14 cellular contexts compared by ENCODE assay signal in the genomic region with DNA sequence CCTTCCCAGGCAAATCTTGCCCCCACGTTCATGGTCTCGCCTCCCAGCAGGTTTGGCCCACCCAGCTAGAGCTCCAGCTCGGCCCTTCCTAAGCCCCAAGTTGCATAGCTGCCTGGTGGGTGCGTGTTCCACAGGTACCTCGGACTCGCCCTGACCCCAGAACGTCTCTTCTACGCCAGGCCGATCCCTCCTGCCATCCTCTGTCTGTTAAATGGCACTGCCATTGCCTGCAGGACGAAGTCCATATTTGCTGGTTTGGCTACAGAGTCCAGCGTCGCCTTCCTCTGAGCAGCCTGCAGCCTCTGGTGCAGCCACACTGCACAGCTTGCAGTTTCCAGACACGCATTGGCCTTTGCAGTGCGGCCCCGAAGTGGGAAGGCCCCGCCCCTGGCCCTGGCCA.
DNase-seq lines count a peak whose midpoint lies in the region; ATAC-seq and TF ChIP-seq lines count a peak whose summit lies in the region.
"Had no signal": no experiment of that assay in that cellular context is flagged by ENCODE, and none has a peak within 500 bp of the region (broad histone marks: within the 10 kb centered on the region; RNA-seq: fewer than 3 reads in every experiment).

No MANE protein-coding gene starts in this region.

- CTCF ChIA-PET in CD4-positive, alpha-beta T cell (lab: Charles Lee): no interaction called here

- intact Hi-C loops in CD4-positive, alpha-beta T cell (cut with DNase I, micrococcal nuclease): no loop called here

- TF ChIP-seq CTCF in CD4-positive, alpha-beta T cell (IDR thresholded peaks at IDR 0.05): no peak
- TF ChIP-seq CTCF in GM13976 (IDR thresholded peaks at IDR 0.05; ENCODE audit: borderline replicate concordance, control extremely low read depth, extremely low read depth, insufficient read depth, missing control alignments): no peak

- peak overlapping the region; percentile 56 for H3K4me3 Mint-ChIP-seq in CD4-positive, alpha-beta T cell
- H3K4me3 Mint-ChIP-seq in central memory CD8-positive, alpha-beta T cell: peak overlapping the region; percentile 77
- peak overlapping the region; percentile 67 to 88 (median 80) for H3K4me3 Mint-ChIP-seq in naive thymus-derived CD8-positive, alpha-beta T cell

- H3K27me3 Mint-ChIP-seq in CD4-positive, alpha-beta T cell: no peaks in the 10 kb centered on the region
- no peaks in the 10 kb centered on the region for H3K27me3 Mint-ChIP-seq in central memory CD8-positive, alpha-beta T cell
- no peaks in the 10 kb centered on the region for H3K27me3 Mint-ChIP-seq in naive thymus-derived CD8-positive, alpha-beta T cell

- POLR2A ChIA-PET in CD4-positive, alpha-beta T cell (lab: Charles Lee): no interaction called here
- POLR2A ChIA-PET in naive thymus-derived CD8-positive, alpha-beta T cell (lab: Charles Lee): no interaction called here

- H3K4me1 Mint-ChIP-seq in CD4-positive, alpha-beta T cell (ENCODE audit: low read depth): peaks cover 22% of the 10 kb centered on the region
- peaks cover 19% of the 10 kb centered on the region for H3K4me1 Mint-ChIP-seq in central memory CD8-positive, alpha-beta T cell
- H3K4me1 Mint-ChIP-seq in naive thymus-derived CD8-positive, alpha-beta T cell: peaks cover 14 to 25% (median 21%) of the 10 kb centered on the region in 4 donors

- no peak overlapping the region for H3K27ac ChIP-seq in CD4-positive, alpha-beta T cell (ENCODE audit: low read depth, low read length)
- H3K27ac ChIP-seq: Peyer's patch, tibial artery had no signal

- no peaks in the 10 kb centered on the region for H3K36me3 Mint-ChIP-seq in CD4-positive, alpha-beta T cell (ENCODE audit: low read depth)
- peaks cover 17% of the 10 kb centered on the region for H3K36me3 Mint-ChIP-seq in central memory CD8-positive, alpha-beta T cell (ENCODE audit: insufficient read depth)
- H3K36me3 Mint-ChIP-seq in naive thymus-derived CD8-positive, alpha-beta T cell: peaks cover 0 to 6% (median 3%) of the 10 kb centered on the region in 3 donors

- in situ Hi-C loops in GM13976 (cut with MboI; ENCODE audit: low sequenced_read_pairs, unreplicated experiment): no loop called here

- ATAC-seq in CD4-positive, alpha-beta T cell (ENCODE audit: poor library complexity): no peak
- ATAC-seq in central memory CD8-positive, alpha-beta T cell (replicated peaks; ENCODE audit: extremely low read depth, poor library complexity, severe bottlenecking): no peak
- ATAC-seq in naive thymus-derived CD8-positive, alpha-beta T cell: no peak
- ATAC-seq in GM21528 (IDR thresholded peaks at IDR 0.05; ENCODE audit: low FRiP score, unreplicated experiment): no peak

- no peaks in the 10 kb centered on the region for H3K9me3 ChIP-seq in CD4-positive, alpha-beta T cell (ENCODE audit: control insufficient read depth, low read length)
- H3K9me3 ChIP-seq: gastroesophageal sphincter, Peyer's patch, tibial artery had no signal

- H3K27me3 ChIP-seq in CD4-positive, alpha-beta T cell (ENCODE audit: control insufficient read depth, insufficient read depth, low read length): no peaks in the 10 kb centered on the region
- H3K27me3 ChIP-seq: gastroesophageal sphincter, Peyer's patch, tibial artery had no signal

- no peak for DNase-seq in CD4-positive, alpha-beta T cell
- DNase-seq in GM13976 (ENCODE audit: low spot score): peak; percentile 16
- no peak for DNase-seq in central memory CD8-positive, alpha-beta T cell (ENCODE audit: low spot score in 2 of 2)
- no peak for DNase-seq in naive thymus-derived CD8-positive, alpha-beta T cell
- DNase-seq in stimulated activated CD4-positive, alpha-beta T cell treated with anti-CD3 and anti-CD28 coated beads, Interleukin-2, amount 100 ng/mL, for 24 hours: no peak
- no peak for DNase-seq in iPS-NIHi11 (ENCODE audit: low spot score)
- no peak for DNase-seq in GM03348 (ENCODE audit: low spot score)
- DNase-seq: activated gamma-delta T cell; NCI-H1930; Peyer's patch; stimulated activated CD4-positive, alpha-beta T cell treated with anti-CD3 and anti-CD28 coated beads, Interleukin-15, amount 100 ng/mL, for 24 hours; tibial artery had no signal

- H3K27ac Mint-ChIP-seq in CD4-positive, alpha-beta T cell: no peak overlapping the region
- H3K27ac Mint-ChIP-seq in central memory CD8-positive, alpha-beta T cell (ENCODE audit: low read depth): peak overlapping the region; percentile 77
- peak overlapping the region in 8 of 10 donors; percentile 39 to 85 (median 57) for H3K27ac Mint-ChIP-seq in naive thymus-derived CD8-positive, alpha-beta T cell

- H3K9me3 Mint-ChIP-seq in CD4-positive, alpha-beta T cell: no peaks in the 10 kb centered on the region
- H3K9me3 Mint-ChIP-seq in central memory CD8-positive, alpha-beta T cell: peaks cover 6% of the 10 kb centered on the region
- peaks cover 0 to 9% (median 0%) of the 10 kb centered on the region in 9 donors for H3K9me3 Mint-ChIP-seq in naive thymus-derived CD8-positive, alpha-beta T cell
